ENCODE assay signal across 24 cellular contexts in the genomic region with DNA sequence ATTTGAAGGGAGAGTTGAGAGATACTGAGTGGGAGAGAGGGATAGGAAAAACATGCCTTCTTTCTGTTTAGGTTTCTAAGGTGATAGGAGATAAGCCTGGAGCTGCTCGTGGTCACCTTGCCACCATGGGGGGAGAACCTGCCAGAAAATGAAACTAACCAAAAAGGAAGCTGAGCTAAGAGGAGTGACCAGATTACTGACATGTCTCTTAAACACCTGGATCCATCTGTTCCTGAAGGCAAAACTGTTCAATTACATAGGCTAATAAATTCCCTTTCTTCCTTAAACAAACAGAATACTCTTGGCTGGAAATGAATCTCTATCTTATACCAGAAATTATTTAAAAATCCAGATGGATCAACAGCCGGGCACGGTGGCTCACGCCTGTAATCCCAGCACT.
"Had no signal": no experiment of that assay in that cellular context is flagged by ENCODE, and none has a peak within 500 bp of the region (broad histone marks: within the 10 kb centered on the region; RNA-seq: fewer than 3 reads in every experiment).

No MANE protein-coding gene starts in this region.

- H3K9me3 ChIP-seq: SJCRH30 had no signal

- H3K27ac ChIP-seq: PC-9, Peyer's patch, SJCRH30 had no signal

- ATAC-seq: Right ventricle myocardium inferior, SK-N-SH treated with all-trans-retinoic acid at 6 μM for 48 hours had no signal

- DNase-seq: Karpas-422; KG1; MG63; NCI-H1092; NCI-H1105 treated with DMSO at 0.1 percent for 48 hours; NCI-H1417 treated with DMSO at 0.1 percent for 48 hours; NCI-H146; NCI-H1694 treated with DMSO at 0.1 percent for 48 hours; NCI-H1930; NCI-H2081; NCI-H2107; NCI-H226; NCI-H446; NCI-H510A; NCI-H524 treated with DMSO at 0.1 percent for 48 hours; NCI-H69; NCI-H774; NK-92 treated with Interleukin-12 subunit alpha and Interleukin-12 subunit beta, amount 100 ng/mL, for 24 hours; PC-9; Peyer's patch; SHP77 treated with DMSO at 0.1 percent for 48 hours; SJCRH30 had no signal
